8 cellular contexts compared by ENCODE assay signal in genomic region chr15:70486451-70487379, GRCh38.
A peak's percentile ranks its signal among the peaks of the same experiment; 100 is the strongest.
DNase-seq lines count a peak whose midpoint lies in the region; ATAC-seq and TF ChIP-seq lines count a peak whose summit lies in the region.

No MANE protein-coding gene starts in this region.

- no peaks in the 10 kb centered on the region for H3K4me1 Mint-ChIP-seq in GM23338

- no peak overlapping the region for H3K4me3 Mint-ChIP-seq in GM23338

- H3F3A ChIP-seq in GM23338 (replicated peaks; ENCODE audit: low read depth): no peaks in the 10 kb centered on the region

- no peaks in the 10 kb centered on the region for H4K20me1 ChIP-seq in GM23338 (replicated peaks; ENCODE audit: insufficient read depth)

- H3K36me3 ChIP-seq in GM23338 (ENCODE audit: insufficient read depth): no peaks in the 10 kb centered on the region

- DNase-seq in GM03348 (ENCODE audit: low spot score): peak; percentile 89
- peak; percentile 97 for DNase-seq in LHCN-M2 (ENCODE audit: low read depth)
- DNase-seq in activated T-cell treated with anti-CD3 and anti-CD28 coated beads for 48 hours (ENCODE audit: low read depth): peak; percentile 76
- peak; percentile 81 for DNase-seq in kidney tubule cell (ENCODE audit: low spot score)
- peak; percentile 96 for DNase-seq in stromal cell of bone marrow (ENCODE audit: low read depth)
- DNase-seq in GM23338 (ENCODE audit: low spot score): no peak
- DNase-seq in LoVo (ENCODE audit: low spot score): no peak

- no peak overlapping the region for H3K4me2 ChIP-seq in GM23338

- no peak for TF ChIP-seq CTCF in GM23338 (conservative IDR thresholded peaks at IDR 0.05; ENCODE audit: low read depth in 2 of 2)

- no peaks in the 10 kb centered on the region for H3K79me2 ChIP-seq in GM23338 (replicated peaks; ENCODE audit: insufficient read depth)

- H3K27ac ChIP-seq in GM23338 (ENCODE audit: low read depth): no peak overlapping the region

- H3K36me3 Mint-ChIP-seq in GM23338 (ENCODE audit: low read depth): no peaks in the 10 kb centered on the region

- H3K4me3 ChIP-seq in GM23338: no peak overlapping the region

- no peaks in the 10 kb centered on the region for H3K9me2 ChIP-seq in GM23338 (ENCODE audit: insufficient read depth)

- no peaks in the 10 kb centered on the region; the same call in 2 of the 3 replicates for H3K9me3 Mint-ChIP-seq in GM23338

- no peaks in the 10 kb centered on the region for H3K27me3 ChIP-seq in GM23338 (ENCODE audit: insufficient read depth)

- no peak overlapping the region for H2AFZ ChIP-seq in GM23338

- H3K27ac Mint-ChIP-seq in GM23338: no peak overlapping the region

- H3K4me1 ChIP-seq in GM23338 (ENCODE audit: insufficient read depth): no peaks in the 10 kb centered on the region

- ATAC-seq in GM21737 (IDR thresholded peaks at IDR 0.05; ENCODE audit: unreplicated experiment) (peak; percentile 47), GM23338 (no peak)

- peaks cover 9% of the 10 kb centered on the region for H3K27me3 Mint-ChIP-seq in GM23338 (ENCODE audit: insufficient read depth, low read depth, poor library complexity)

TF ChIP-seq in GM23338, 12 proteins besides CTCF, POLR2A, EP300 and RAD21:
- TF ChIP-seq, protein P1, sequence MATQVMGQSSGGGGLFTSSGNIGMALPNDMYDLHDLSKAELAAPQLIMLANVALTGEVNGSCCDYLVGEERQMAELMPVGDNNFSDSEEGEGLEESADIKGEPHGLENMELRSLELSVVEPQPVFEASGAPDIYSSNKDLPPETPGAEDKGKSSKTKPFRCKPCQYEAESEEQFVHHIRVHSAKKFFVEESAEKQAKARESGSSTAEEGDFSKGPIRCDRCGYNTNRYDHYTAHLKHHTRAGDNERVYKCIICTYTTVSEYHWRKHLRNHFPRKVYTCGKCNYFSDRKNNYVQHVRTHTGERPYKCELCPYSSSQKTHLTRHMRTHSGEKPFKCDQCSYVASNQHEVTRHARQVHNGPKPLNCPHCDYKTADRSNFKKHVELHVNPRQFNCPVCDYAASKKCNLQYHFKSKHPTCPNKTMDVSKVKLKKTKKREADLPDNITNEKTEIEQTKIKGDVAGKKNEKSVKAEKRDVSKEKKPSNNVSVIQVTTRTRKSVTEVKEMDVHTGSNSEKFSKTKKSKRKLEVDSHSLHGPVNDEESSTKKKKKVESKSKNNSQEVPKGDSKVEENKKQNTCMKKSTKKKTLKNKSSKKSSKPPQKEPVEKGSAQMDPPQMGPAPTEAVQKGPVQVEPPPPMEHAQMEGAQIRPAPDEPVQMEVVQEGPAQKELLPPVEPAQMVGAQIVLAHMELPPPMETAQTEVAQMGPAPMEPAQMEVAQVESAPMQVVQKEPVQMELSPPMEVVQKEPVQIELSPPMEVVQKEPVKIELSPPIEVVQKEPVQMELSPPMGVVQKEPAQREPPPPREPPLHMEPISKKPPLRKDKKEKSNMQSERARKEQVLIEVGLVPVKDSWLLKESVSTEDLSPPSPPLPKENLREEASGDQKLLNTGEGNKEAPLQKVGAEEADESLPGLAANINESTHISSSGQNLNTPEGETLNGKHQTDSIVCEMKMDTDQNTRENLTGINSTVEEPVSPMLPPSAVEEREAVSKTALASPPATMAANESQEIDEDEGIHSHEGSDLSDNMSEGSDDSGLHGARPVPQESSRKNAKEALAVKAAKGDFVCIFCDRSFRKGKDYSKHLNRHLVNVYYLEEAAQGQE (IDR thresholded peaks at IDR 0.05; ENCODE audit: unreplicated experiment): no peak
- TF ChIP-seq JUNB (IDR thresholded peaks at IDR 0.05; ENCODE audit: unreplicated experiment) (no peak), EZH2 (IDR thresholded peaks at IDR 0.05; ENCODE audit: low read depth, unreplicated experiment) (no peak), EZH2phosphoT487 (IDR thresholded peaks at IDR 0.05; ENCODE audit: unreplicated experiment) (no peak), NANOG (IDR thresholded peaks at IDR 0.05; ENCODE audit: borderline replicate concordance) (no peak), ZNF462 (CRISPR knock-in tag; IDR thresholded peaks at IDR 0.05) (no peak), STAT1 (IDR thresholded peaks at IDR 0.05; ENCODE audit: unreplicated experiment) (no peak), ZNF114 (CRISPR knock-in tag; IDR thresholded peaks at IDR 0.05) (no peak)
- TF ChIP-seq, protein P2, sequence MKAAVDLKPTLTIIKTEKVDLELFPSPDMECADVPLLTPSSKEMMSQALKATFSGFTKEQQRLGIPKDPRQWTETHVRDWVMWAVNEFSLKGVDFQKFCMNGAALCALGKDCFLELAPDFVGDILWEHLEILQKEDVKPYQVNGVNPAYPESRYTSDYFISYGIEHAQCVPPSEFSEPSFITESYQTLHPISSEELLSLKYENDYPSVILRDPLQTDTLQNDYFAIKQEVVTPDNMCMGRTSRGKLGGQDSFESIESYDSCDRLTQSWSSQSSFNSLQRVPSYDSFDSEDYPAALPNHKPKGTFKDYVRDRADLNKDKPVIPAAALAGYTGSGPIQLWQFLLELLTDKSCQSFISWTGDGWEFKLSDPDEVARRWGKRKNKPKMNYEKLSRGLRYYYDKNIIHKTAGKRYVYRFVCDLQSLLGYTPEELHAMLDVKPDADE (IDR thresholded peaks at IDR 0.05): no peak
TF ChIP-seq in GM23338: peak in this region for 0.

Comparison
In these comparisons a context has a peak if more than half of its experiments do, and no peak if none do; other contexts are left out.
1. DNase-seq: peak in GM03348 (single experiment), LHCN-M2 (single experiment), activated T-cell treated with anti-CD3 and anti-CD28 coated beads for 48 hours (single experiment), kidney tubule cell (single experiment) and stromal cell of bone marrow (single experiment); none in GM23338 (single experiment) and LoVo (single experiment).